Comparison of ENCODE assay signal across 10 cellular contexts in the genomic region with DNA sequence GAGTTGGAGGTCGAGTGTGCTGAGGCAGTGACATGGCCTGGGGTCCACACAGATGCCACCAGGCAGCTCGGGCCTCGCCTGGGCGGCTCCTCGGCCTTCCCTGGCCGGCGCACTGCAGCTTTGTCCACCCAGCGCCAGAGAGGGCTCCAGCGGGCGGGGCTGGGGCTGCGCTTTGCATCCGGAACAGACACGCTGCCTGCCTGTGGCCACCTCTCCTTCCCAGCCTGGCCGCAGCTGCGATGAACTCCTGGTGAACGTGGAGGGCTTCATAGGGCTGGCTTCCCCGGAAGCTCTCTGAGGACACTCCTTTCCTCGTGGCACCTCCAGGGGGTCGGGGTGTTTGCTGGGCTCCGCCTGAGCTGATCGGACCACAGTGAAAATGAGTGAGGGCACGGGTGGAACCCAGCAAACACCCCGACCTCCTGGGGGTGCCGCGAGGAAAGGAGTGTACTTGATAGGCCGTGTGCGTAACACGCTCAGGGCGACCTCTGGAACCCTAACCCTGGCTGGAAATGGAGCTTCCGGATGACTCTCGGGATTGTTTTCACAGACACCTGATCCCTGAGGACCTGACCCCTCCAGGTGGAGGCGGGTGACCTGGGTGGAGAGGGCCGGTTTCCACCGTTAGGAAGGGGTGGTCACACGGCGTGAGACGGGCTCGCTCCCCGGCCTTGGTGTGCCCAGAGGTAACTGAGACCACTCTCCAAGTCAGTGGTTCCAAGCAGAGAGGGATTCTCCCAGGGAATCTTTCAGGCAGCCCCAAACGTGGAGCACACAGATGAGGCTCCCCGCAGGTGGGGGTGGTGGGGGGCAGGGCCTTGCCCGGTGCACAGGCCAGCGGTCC. TPM values are rescaled to one million over a fixed set of nuclear protein-coding genes. Genes with fewer than 3 reads are reported as not detected.
A peak's percentile ranks its signal among the peaks of the same experiment; 100 is the strongest.
DNase-seq lines count a peak whose midpoint lies in the region; ATAC-seq and TF ChIP-seq lines count a peak whose summit lies in the region.
"Had no signal": no experiment of that assay in that cellular context is flagged by ENCODE, and none has a peak within 500 bp of the region (broad histone marks: within the 10 kb centered on the region; RNA-seq: fewer than 3 reads in every experiment).

No MANE protein-coding gene starts in this region.

- no peaks in the 10 kb centered on the region for H3K36me3 Mint-ChIP-seq in CD8-positive, alpha-beta T cell
- H3K36me3 Mint-ChIP-seq in WTC11: no peaks in the 10 kb centered on the region
- H3K36me3 Mint-ChIP-seq in T-helper 2 cell treated with Interferon-gamma antibody and Interleukin-4, amounts not matched to agents 5 μg/mL and 100 μg/mL, for 36 hours (ENCODE audit: low read depth): no peaks in the 10 kb centered on the region

- peak in 1 of 7 experiments; percentile 12 for DNase-seq in CD8-positive, alpha-beta T cell
- DNase-seq in WTC11 (ENCODE audit: low spot score) (peak; percentile 30), left ventricle myocardium superior (peak; percentile 79), skeletal muscle cell (ENCODE audit: low read depth) (no peak), NCI-H128 (lab: John Stamatoyannopoulos, UW; ENCODE audit: unreplicated experiment) (no peak), NCI-H2081 treated with DMSO at 0.1 percent for 48 hours (lab: John Stamatoyannopoulos, UW) (no peak), NCI-H524 (lab: John Stamatoyannopoulos, UW) (no peak)
- DNase-seq in T-helper 2 cell treated with Interferon-gamma antibody and Interleukin-4, amounts not matched to agents 5 μg/mL and 100 μg/mL, for 36 hours (ENCODE audit: low spot score): no peak
- DNase-seq: NCI-H2029 treated with DMSO at 0.1 percent for 48 hours had no signal

- peak overlapping the region; percentile 27 for H3K4me3 ChIP-seq in CD8-positive, alpha-beta T cell (ENCODE audit: low read depth, low read length)
- peak overlapping the region; percentile 13 for H3K4me3 ChIP-seq in skeletal muscle cell (ENCODE audit: low read depth, low read length)

- H3K27ac ChIP-seq in CD8-positive, alpha-beta T cell (ENCODE audit: low read depth, low read length): no peak overlapping the region

- no peak overlapping the region for H3K27ac Mint-ChIP-seq in CD8-positive, alpha-beta T cell
- H3K27ac Mint-ChIP-seq in WTC11: no peak overlapping the region
- no peak overlapping the region for H3K27ac Mint-ChIP-seq in T-helper 2 cell treated with Interferon-gamma antibody and Interleukin-4, amounts not matched to agents 5 μg/mL and 100 μg/mL, for 36 hours

- H3K9me3 ChIP-seq in CD8-positive, alpha-beta T cell (ENCODE audit: low read length): no peaks in the 10 kb centered on the region

- peaks cover 3% of the 10 kb centered on the region for H3K27me3 Mint-ChIP-seq in CD8-positive, alpha-beta T cell (ENCODE audit: low read depth)
- H3K27me3 Mint-ChIP-seq in WTC11 (ENCODE audit: low read depth): no peaks in the 10 kb centered on the region
- H3K27me3 Mint-ChIP-seq in T-helper 2 cell treated with Interferon-gamma antibody and Interleukin-4, amounts not matched to agents 5 μg/mL and 100 μg/mL, for 36 hours (ENCODE audit: low read depth): no peaks in the 10 kb centered on the region

- H3K27me3 ChIP-seq in CD8-positive, alpha-beta T cell (ENCODE audit: insufficient read depth, low read length): no peaks in the 10 kb centered on the region

- no peak for ATAC-seq in CD8-positive, alpha-beta T cell
- peak; percentile 59 for ATAC-seq in WTC11
- ATAC-seq in left ventricle myocardium superior: peak; percentile 80

- intact Hi-C loops in CD8-positive, alpha-beta T cell (cut with DNase I, micrococcal nuclease): no loop called here
- intact Hi-C loops in left ventricle myocardium superior (cut with micrococcal nuclease): no loop called here

- peak overlapping the region; percentile 18 for H3K4me3 Mint-ChIP-seq in CD8-positive, alpha-beta T cell
- no peak overlapping the region for H3K4me3 Mint-ChIP-seq in WTC11
- H3K4me3 Mint-ChIP-seq in T-helper 2 cell treated with Interferon-gamma antibody and Interleukin-4, amounts not matched to agents 5 μg/mL and 100 μg/mL, for 36 hours: no peak overlapping the region
- H3K4me3 Mint-ChIP-seq: central memory CD8-positive, alpha-beta T cell had no signal

- POLR2A ChIA-PET in CD8-positive, alpha-beta T cell (lab: Charles Lee): no interaction called here
- POLR2A ChIA-PET in WTC11 (lab: Charles Lee): no interaction called here

- no peaks in the 10 kb centered on the region for H3K4me1 ChIP-seq in CD8-positive, alpha-beta T cell (ENCODE audit: insufficient read depth, low read length)

- no peak for TF ChIP-seq CTCF in CD8-positive, alpha-beta T cell (IDR thresholded peaks at IDR 0.05)
- TF ChIP-seq CTCF in WTC11 (IDR thresholded peaks at IDR 0.05): no peak

- H3K4me1 Mint-ChIP-seq in CD8-positive, alpha-beta T cell (ENCODE audit: low read depth): peaks cover 2% of the 10 kb centered on the region
- H3K4me1 Mint-ChIP-seq in WTC11: peaks cover 2% of the 10 kb centered on the region; the same call in 1 of the 2 replicates
- H3K4me1 Mint-ChIP-seq in T-helper 2 cell treated with Interferon-gamma antibody and Interleukin-4, amounts not matched to agents 5 μg/mL and 100 μg/mL, for 36 hours (ENCODE audit: low read depth): no peaks in the 10 kb centered on the region

- CTCF ChIA-PET in CD8-positive, alpha-beta T cell (lab: Charles Lee): no interaction called here
- CTCF ChIA-PET in WTC11 (lab: Charles Lee): interaction anchor here (1.1 to 1.4 kb wide), 4 partner anchors 19 to 149 kb away, joined by 3 to 6 read pairs (median 4); no protein-coding TSS in a partner anchor

- no peaks in the 10 kb centered on the region for H3K9me3 Mint-ChIP-seq in CD8-positive, alpha-beta T cell
- no peaks in the 10 kb centered on the region; the same call in 1 of the 2 replicates for H3K9me3 Mint-ChIP-seq in WTC11
- no peaks in the 10 kb centered on the region for H3K9me3 Mint-ChIP-seq in T-helper 2 cell treated with Interferon-gamma antibody and Interleukin-4, amounts not matched to agents 5 μg/mL and 100 μg/mL, for 36 hours
- H3K9me3 Mint-ChIP-seq: central memory CD8-positive, alpha-beta T cell had no signal

- H3K36me3 ChIP-seq in CD8-positive, alpha-beta T cell (ENCODE audit: insufficient read depth, low read length): no peaks in the 10 kb centered on the region

TF ChIP-seq in WTC11, 78 proteins besides CTCF, POLR2A, EP300 and RAD21 (continues in another document):
- TF ChIP-seq KAT7 (CRISPR knock-in tag; IDR thresholded peaks at IDR 0.05; ENCODE audit: borderline replicate concordance) (no peak), ZBTB21 (CRISPR knock-in tag; IDR thresholded peaks at IDR 0.05; ENCODE audit: borderline replicate concordance) (no peak), TP53 (CRISPR knock-in tag; IDR thresholded peaks at IDR 0.05) (no peak), CBFB (CRISPR knock-in tag; IDR thresholded peaks at IDR 0.05; ENCODE audit: low read depth) (no peak), SOX15 (CRISPR knock-in tag; IDR thresholded peaks at IDR 0.05) (no peak), RORB (CRISPR knock-in tag; IDR thresholded peaks at IDR 0.05) (no peak), PRRX2 (CRISPR knock-in tag; IDR thresholded peaks at IDR 0.05) (no peak), ZNF219 (CRISPR knock-in tag; IDR thresholded peaks at IDR 0.05; ENCODE audit: borderline replicate concordance) (no peak), NFATC4 (CRISPR knock-in tag; IDR thresholded peaks at IDR 0.05) (no peak)
- TF ChIP-seq, protein P1, sequence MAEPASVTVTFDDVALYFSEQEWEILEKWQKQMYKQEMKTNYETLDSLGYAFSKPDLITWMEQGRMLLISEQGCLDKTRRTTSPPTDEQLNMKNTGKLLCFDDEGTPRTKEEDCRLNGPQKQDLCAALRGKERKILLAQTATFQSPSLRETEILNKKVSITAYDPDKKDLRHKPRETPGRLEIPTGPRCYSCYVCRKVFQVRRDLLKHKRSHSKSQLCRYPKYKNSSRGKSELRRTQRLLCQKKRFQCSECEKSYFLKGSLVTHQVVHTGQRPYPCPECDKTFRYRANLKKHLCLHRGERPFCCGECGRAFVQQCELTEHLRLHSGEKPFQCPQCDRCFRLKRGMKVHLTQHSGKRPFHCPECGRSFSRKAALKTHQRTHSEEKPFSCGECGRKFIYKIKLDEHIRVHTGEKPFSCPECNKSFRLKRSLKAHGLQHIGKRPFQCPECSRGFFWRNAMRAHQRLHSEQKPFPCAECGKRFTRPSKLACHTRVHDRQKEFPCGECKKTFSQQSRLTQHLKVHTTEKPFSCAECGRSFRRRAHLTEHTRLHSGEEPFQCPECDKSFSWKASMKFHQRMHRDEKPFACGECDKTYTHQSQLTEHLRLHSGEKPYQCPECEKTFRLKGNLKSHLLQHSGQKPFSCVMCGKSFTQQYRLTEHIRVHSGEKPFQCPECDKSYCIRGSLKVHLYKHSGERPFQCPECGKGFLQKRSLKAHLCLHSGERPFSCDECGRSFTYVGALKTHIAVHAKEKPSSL (CRISPR knock-in tag; conservative IDR thresholded peaks at IDR 0.05): no peak
- TF ChIP-seq, protein P2, sequence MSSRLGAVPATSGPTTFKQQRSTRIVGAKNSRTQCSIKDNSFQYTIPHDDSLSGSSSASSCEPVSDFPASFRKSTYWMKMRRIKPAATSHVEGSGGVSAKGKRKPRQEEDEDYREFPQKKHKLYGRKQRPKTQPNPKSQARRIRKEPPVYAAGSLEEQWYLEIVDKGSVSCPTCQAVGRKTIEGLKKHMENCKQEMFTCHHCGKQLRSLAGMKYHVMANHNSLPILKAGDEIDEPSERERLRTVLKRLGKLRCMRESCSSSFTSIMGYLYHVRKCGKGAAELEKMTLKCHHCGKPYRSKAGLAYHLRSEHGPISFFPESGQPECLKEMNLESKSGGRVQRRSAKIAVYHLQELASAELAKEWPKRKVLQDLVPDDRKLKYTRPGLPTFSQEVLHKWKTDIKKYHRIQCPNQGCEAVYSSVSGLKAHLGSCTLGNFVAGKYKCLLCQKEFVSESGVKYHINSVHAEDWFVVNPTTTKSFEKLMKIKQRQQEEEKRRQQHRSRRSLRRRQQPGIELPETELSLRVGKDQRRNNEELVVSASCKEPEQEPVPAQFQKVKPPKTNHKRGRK (CRISPR knock-in tag; IDR thresholded peaks at IDR 0.05; ENCODE audit: borderline replicate concordance): no peak
- TF ChIP-seq, protein P3, sequence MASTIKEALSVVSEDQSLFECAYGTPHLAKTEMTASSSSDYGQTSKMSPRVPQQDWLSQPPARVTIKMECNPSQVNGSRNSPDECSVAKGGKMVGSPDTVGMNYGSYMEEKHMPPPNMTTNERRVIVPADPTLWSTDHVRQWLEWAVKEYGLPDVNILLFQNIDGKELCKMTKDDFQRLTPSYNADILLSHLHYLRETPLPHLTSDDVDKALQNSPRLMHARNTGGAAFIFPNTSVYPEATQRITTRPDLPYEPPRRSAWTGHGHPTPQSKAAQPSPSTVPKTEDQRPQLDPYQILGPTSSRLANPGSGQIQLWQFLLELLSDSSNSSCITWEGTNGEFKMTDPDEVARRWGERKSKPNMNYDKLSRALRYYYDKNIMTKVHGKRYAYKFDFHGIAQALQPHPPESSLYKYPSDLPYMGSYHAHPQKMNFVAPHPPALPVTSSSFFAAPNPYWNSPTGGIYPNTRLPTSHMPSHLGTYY (CRISPR knock-in tag; IDR thresholded peaks at IDR 0.05): no peak

RNA-seq across cellular contexts. Expression of a gene that starts 31.8 kb away (rescaled TPM):
- 10 to 100 TPM; 11.6 to 13.7 TPM for total RNA-seq in CD8-positive, alpha-beta T cell
- total RNA-seq in WTC11 (2021) (24.9 to 27.5 TPM (median 25.0 TPM) in 3 replicates), left ventricle myocardium superior (90.8 TPM)

Comparison
In these comparisons a context has a peak if more than half of its experiments do, and no peak if none do; other contexts are left out.
1. DNase-seq: peak in WTC11 (single experiment) and left ventricle myocardium superior (single experiment); none in skeletal muscle cell (single experiment), NCI-H128 (single experiment), NCI-H2081 treated with DMSO at 0.1 percent for 48 hours (single experiment), NCI-H524 (0 of 2) and T-helper 2 cell treated with Interferon-gamma antibody and Interleukin-4, amounts not matched to agents 5 μg/mL and 100 μg/mL, for 36 hours (single experiment).